In genomic region chr19:7505288-7505681, GRCh38 we compare ENCODE assay signal across 11 cellular contexts. TPM values are rescaled to one million over a fixed set of nuclear protein-coding genes. Genes with fewer than 3 reads are reported as not detected.
DNase-seq lines count a peak whose midpoint lies in the region; ATAC-seq and TF ChIP-seq lines count a peak whose summit lies in the region.
"Had no signal": no experiment of that assay in that cellular context is flagged by ENCODE, and none has a peak within 500 bp of the region (broad histone marks: within the 10 kb centered on the region; RNA-seq: fewer than 3 reads in every experiment).

No MANE protein-coding gene starts in this region.

- CTCF ChIA-PET in RWPE1 (lab: Yijun Ruan, JAX): interaction anchor here (0.7 to 0.8 kb wide), 2 partner anchors 163 to 433 kb away, joined by 3 to 6 read pairs; no protein-coding TSS in a partner anchor

- H3K27me3 ChIP-seq in KMS-11 (ENCODE audit: insufficient read depth, low read depth) (peaks cover 13% of the 10 kb centered on the region; the same call in 1 of the 2 replicates), mucosa of rectum (ENCODE audit: control insufficient read depth in 2 of 2, insufficient read depth in 2 of 2, low read length in 2 of 2) (no peaks in the 10 kb centered on the region), osteoblast (ENCODE audit: insufficient read depth, low read length) (peaks cover 7% of the 10 kb centered on the region)

- H3K36me3 ChIP-seq in KMS-11 (ENCODE audit: insufficient read depth): no peaks in the 10 kb centered on the region
- H3K36me3 ChIP-seq in mucosa of rectum (ENCODE audit: control insufficient read depth in 2 of 2, insufficient read depth in 2 of 2, low read length in 2 of 2): no peaks in the 10 kb centered on the region
- H3K36me3 ChIP-seq in osteoblast (ENCODE audit: insufficient read depth, low read length): no peaks in the 10 kb centered on the region
- H3K36me3 ChIP-seq: gastrocnemius medialis had no signal

- ATAC-seq in HG03039 (IDR thresholded peaks at IDR 0.05; ENCODE audit: unreplicated experiment): no peak

- H3K4me1 ChIP-seq in KMS-11 (ENCODE audit: low read depth, poor library complexity, severe bottlenecking) (peaks cover 24% of the 10 kb centered on the region), mucosa of rectum (ENCODE audit: control insufficient read depth in 2 of 2, insufficient read depth in 2 of 2, low read length in 2 of 2) (peaks cover 5 to 14% of the 10 kb centered on the region in 2 donors), osteoblast (ENCODE audit: insufficient read depth, low read length) (no peaks in the 10 kb centered on the region)
- H3K4me1 ChIP-seq: gastrocnemius medialis had no signal

- H3K79me2 ChIP-seq in KMS-11 (ENCODE audit: insufficient read depth, low read depth): no peaks in the 10 kb centered on the region
- H3K79me2 ChIP-seq in osteoblast (ENCODE audit: insufficient read depth, low read length): no peaks in the 10 kb centered on the region

- H3K4me2 ChIP-seq in KMS-11 (peak overlapping the region; percentile 51), osteoblast (ENCODE audit: insufficient read depth, low read length) (no peak overlapping the region)

- no peak overlapping the region for H3K4me3 Mint-ChIP-seq in osteocyte (ENCODE audit: unreplicated experiment)

- H3K27me3 Mint-ChIP-seq in osteocyte (ENCODE audit: unreplicated experiment): peaks cover 9% of the 10 kb centered on the region

- no peak overlapping the region for H3K27ac ChIP-seq in KMS-11
- peak overlapping the region; percentile 71; the same call in 1 of the 2 replicates for H3K27ac ChIP-seq in RWPE1
- H3K27ac ChIP-seq in mucosa of rectum (ENCODE audit: low read depth in 2 of 2, low read length in 2 of 2): peak overlapping the region; percentile 38 to 56
- H3K27ac ChIP-seq in osteoblast (ENCODE audit: low read depth, low read length): no peak overlapping the region
- H3K27ac ChIP-seq: gastrocnemius medialis had no signal

- H3K27ac Mint-ChIP-seq in osteocyte (ENCODE audit: unreplicated experiment): no peak overlapping the region

- H2AFZ ChIP-seq in KMS-11 (ENCODE audit: low read depth) (peak overlapping the region; percentile 90), osteoblast (ENCODE audit: low read length) (no peak overlapping the region)

- TF ChIP-seq CTCF in KMS-11 (conservative IDR thresholded peaks at IDR 0.05; ENCODE audit: low read depth, low read length) (no peak), RWPE1 (conservative IDR thresholded peaks at IDR 0.05; ENCODE audit: low read depth) (no peak), osteocyte (IDR thresholded peaks at IDR 0.05) (no peak), osteoblast (IDR thresholded peaks at IDR 0.05; ENCODE audit: extremely low read depth, low read depth, low read length) (no peak)

- no peaks in the 10 kb centered on the region for H3K9me3 ChIP-seq in mucosa of rectum (ENCODE audit: control insufficient read depth in 2 of 2, low read length in 2 of 2)
- no peaks in the 10 kb centered on the region for H3K9me3 ChIP-seq in osteoblast (ENCODE audit: low read depth, low read length)
- H3K9me3 ChIP-seq: gastrocnemius medialis had no signal

- no peaks in the 10 kb centered on the region for H4K20me1 ChIP-seq in KMS-11 (ENCODE audit: insufficient read depth)
- H4K20me1 ChIP-seq in osteoblast (ENCODE audit: insufficient read depth, low read length): no peaks in the 10 kb centered on the region

- POLR2A ChIA-PET in RWPE1 (lab: Yijun Ruan, JAX; ENCODE audit: low non-redundant PET): no interaction called here

- peak; percentile 46 for DNase-seq in DMS53 treated with DMSO at 0.1 percent for 48 hours (lab: John Stamatoyannopoulos, UW; ENCODE audit: unreplicated experiment)
- DNase-seq in RWPE1 (ENCODE audit: low spot score): no peak
- no peak for DNase-seq in ureter (ENCODE audit: low spot score)
- no peak for DNase-seq in osteocyte (ENCODE audit: extremely low spot score, unreplicated experiment)
- DNase-seq in osteoblast (ENCODE audit: insufficient read length, low spot score, missing footprints): no peak
- DNase-seq: activated naive CD4-positive, alpha-beta T cell treated with anti-CD3 and anti-CD28 coated beads, Interleukin-2, amount 50 U/mL, for 16 hours; cortex of kidney; gastrocnemius medialis had no signal

- H3K9ac ChIP-seq in KMS-11 (peak overlapping the region; percentile 2; the same call in 1 of the 2 replicates), mucosa of rectum (ENCODE audit: low read depth in 1 of 2, low read length in 2 of 2) (peak overlapping the region; percentile 47 to 51)

- H3K4me3 ChIP-seq in KMS-11 (IDR thresholded peaks at IDR 0.05; ENCODE audit: insufficient read depth, low read depth, low read length) (no peak overlapping the region), mucosa of rectum (ENCODE audit: low read length in 2 of 2) (peak overlapping the region; percentile 25 to 66), osteoblast (ENCODE audit: insufficient read depth, low read length) (no peak overlapping the region)

- H3K9me3 Mint-ChIP-seq in osteocyte (ENCODE audit: unreplicated experiment): no peaks in the 10 kb centered on the region

- no peaks in the 10 kb centered on the region for H3K36me3 Mint-ChIP-seq in osteocyte (ENCODE audit: unreplicated experiment)

- peaks cover 11% of the 10 kb centered on the region for H3K4me1 Mint-ChIP-seq in osteocyte (ENCODE audit: unreplicated experiment)

RNA-seq across cellular contexts. Expression of gene ZNF358, which starts 10.6 kb away (rescaled TPM):
- 34.3 TPM for total RNA-seq in ureter
- 84.4 and 93.5 TPM in 2 replicates for total RNA-seq in osteocyte
- 25.0 and 26.1 TPM in 2 replicates for total RNA-seq in osteoblast

RNA-seq across cellular contexts. Expression of gene PEX11G, which starts 16.4 kb away (rescaled TPM):
- 7.8 TPM for total RNA-seq in ureter
- 2.1 and 2.5 TPM in 2 replicates for total RNA-seq in osteocyte
- total RNA-seq in osteoblast: 2.9 and 4.1 TPM in 2 replicates

RNA-seq across cellular contexts. Expression of gene MCOLN1, which starts 17.1 kb away (rescaled TPM):
- total RNA-seq in ureter: 20.0 TPM
- 33.3 and 39.2 TPM in 2 replicates for total RNA-seq in osteocyte
- 16.6 and 21.2 TPM in 2 replicates for total RNA-seq in osteoblast

RNA-seq across cellular contexts. Expression of gene PNPLA6, which starts 30.2 kb away (rescaled TPM):
- total RNA-seq in ureter (79.5 TPM), osteocyte (107 and 129 TPM in 2 replicates), osteoblast (75.1 and 83.6 TPM in 2 replicates)

Comparison
In these comparisons a context has a peak if more than half of its experiments do, and no peak if none do; other contexts are left out.
1. H3K27ac ChIP-seq: peak in RWPE1 (single experiment) and mucosa of rectum (2 of 2); none in KMS-11 (single experiment) and osteoblast (single experiment).
2. H3K4me3 ChIP-seq: peak in mucosa of rectum (2 of 2); none in KMS-11 (single experiment) and osteoblast (single experiment).